Comparison of ENCODE assay signal across 14 cellular contexts in genomic region chr14:102540310-102541028, GRCh38. TPM values are rescaled to one million over a fixed set of nuclear protein-coding genes. Genes with fewer than 3 reads are reported as not detected.
DNase-seq lines count a peak whose midpoint lies in the region; ATAC-seq and TF ChIP-seq lines count a peak whose summit lies in the region.
"Had no signal": no experiment of that assay in that cellular context is flagged by ENCODE, and none has a peak within 500 bp of the region (broad histone marks: within the 10 kb centered on the region; RNA-seq: fewer than 3 reads in every experiment).

No MANE protein-coding gene starts in this region.

- H3K27ac ChIP-seq in A673 (ENCODE audit: low read depth, low read length, poor library complexity, severe bottlenecking) (peak overlapping the region; percentile 96), RWPE1 (peak overlapping the region; percentile 59)
- H3K27ac ChIP-seq: adrenal gland, coronary artery had no signal

- no peak for TF ChIP-seq CTCF in A673 (conservative IDR thresholded peaks at IDR 0.05; ENCODE audit: low read depth, low read length)
- no peak for TF ChIP-seq CTCF in RWPE1 (conservative IDR thresholded peaks at IDR 0.05; ENCODE audit: low read depth)
- TF ChIP-seq CTCF in fibroblast of mammary gland (conservative IDR thresholded peaks at IDR 0.05; ENCODE audit: control insufficient read depth, insufficient read depth, low read depth, low read length), result no peak

- H3K4me3 Mint-ChIP-seq in stimulated activated effector memory CD8-positive, alpha-beta T cell treated with anti-CD3 and anti-CD28 coated beads, Interleukin-12 subunit alpha, Interleukin-12 subunit beta, amount 100 ng/mL, for 72 hours, result no peak overlapping the region
- H3K4me3 Mint-ChIP-seq: activated CD4-positive, alpha-beta T cell treated with anti-CD3 and anti-CD28 coated beads for 36 hours; activated T-cell treated with anti-CD3 and anti-CD28 coated beads, Interleukin-2, amount 50 U/mL, for 4 hours had no signal

- H3K36me3 Mint-ChIP-seq in stimulated activated effector memory CD8-positive, alpha-beta T cell treated with anti-CD3 and anti-CD28 coated beads, Interleukin-12 subunit alpha, Interleukin-12 subunit beta, amount 100 ng/mL, for 72 hours, result no peaks in the 10 kb centered on the region

- H3K27ac Mint-ChIP-seq in stimulated activated effector memory CD8-positive, alpha-beta T cell treated with anti-CD3 and anti-CD28 coated beads, Interleukin-12 subunit alpha, Interleukin-12 subunit beta, amount 100 ng/mL, for 72 hours, result no peak overlapping the region
- H3K27ac Mint-ChIP-seq: activated CD4-positive, alpha-beta T cell treated with anti-CD3 and anti-CD28 coated beads for 36 hours had no signal

- H3K36me3 ChIP-seq in A673 (ENCODE audit: insufficient read depth, low read length, poor library complexity, severe bottlenecking), result no peaks in the 10 kb centered on the region
- no peaks in the 10 kb centered on the region for H3K36me3 ChIP-seq in H7 (replicated peaks; ENCODE audit: control insufficient read depth, insufficient read depth, low read length)
- H3K36me3 ChIP-seq: adrenal gland had no signal

- peak overlapping the region; percentile 23 for H3K4me3 ChIP-seq in A673 (ENCODE audit: low read depth, low read length, poor library complexity, severe bottlenecking)
- H3K4me3 ChIP-seq in H7 (ENCODE audit: insufficient read depth, low read depth, low read length), result no peak overlapping the region
- H3K4me3 ChIP-seq in fibroblast of mammary gland (ENCODE audit: control insufficient read depth, low read depth, low read length), result no peak overlapping the region
- H3K4me3 ChIP-seq: adrenal gland, coronary artery had no signal

- ATAC-seq in stimulated activated effector memory CD8-positive, alpha-beta T cell treated with anti-CD3 and anti-CD28 coated beads, Interleukin-12 subunit alpha, Interleukin-12 subunit beta, amount 100 ng/mL, for 72 hours, result no peak
- no peak for ATAC-seq in GM21825 (IDR thresholded peaks at IDR 0.05; ENCODE audit: unreplicated experiment)
- ATAC-seq: activated CD4-positive, alpha-beta T cell treated with anti-CD3 and anti-CD28 coated beads for 36 hours; activated T-cell treated with anti-CD3 and anti-CD28 coated beads, Interleukin-2, amount 50 U/mL, for 4 hours had no signal

- peaks cover 5% of the 10 kb centered on the region for H3K4me1 Mint-ChIP-seq in stimulated activated effector memory CD8-positive, alpha-beta T cell treated with anti-CD3 and anti-CD28 coated beads, Interleukin-12 subunit alpha, Interleukin-12 subunit beta, amount 100 ng/mL, for 72 hours

- H3K9me3 Mint-ChIP-seq in stimulated activated effector memory CD8-positive, alpha-beta T cell treated with anti-CD3 and anti-CD28 coated beads, Interleukin-12 subunit alpha, Interleukin-12 subunit beta, amount 100 ng/mL, for 72 hours, result no peaks in the 10 kb centered on the region
- H3K9me3 Mint-ChIP-seq: activated T-cell treated with anti-CD3 and anti-CD28 coated beads, Interleukin-2, amount 50 U/mL, for 4 hours had no signal

- H3K27me3 ChIP-seq in A673 (replicated peaks; ENCODE audit: insufficient read depth, low read depth, low read length, poor library complexity), result no peaks in the 10 kb centered on the region
- peaks cover 4% of the 10 kb centered on the region; the same call in 1 of the 2 replicates for H3K27me3 ChIP-seq in H7 (ENCODE audit: control insufficient read depth, insufficient read depth, low read length)

- POLR2A ChIA-PET in A673 (lab: Charles Lee; ENCODE audit: low non-redundant PET) (no interaction called here), RWPE1 (lab: Yijun Ruan, JAX; ENCODE audit: low non-redundant PET) (no interaction called here)

- BruUV-seq in A673 (replicated peaks; lab: Mats Ljungman, UMichigan), result TSS peak; percentile 85

- CTCF ChIA-PET in A673 (lab: Charles Lee), result interaction anchor here (1.8 kb wide), 1 partner anchor 16 kb away, joined by 15 read pairs; no protein-coding TSS in a partner anchor
- CTCF ChIA-PET in RWPE1 (lab: Yijun Ruan, JAX), result interaction anchor here (0.6 to 1.2 kb wide), 3 partner anchors 16 to 32 kb away, joined by 4 to 5 read pairs (median 4); no protein-coding TSS in a partner anchor

- DNase-seq in A673 (ENCODE audit: low spot score), result peak; percentile 91
- peak; percentile 67 for DNase-seq in H7
- DNase-seq in RWPE1 (ENCODE audit: low spot score), result peak; percentile 54
- peak; percentile 24 for DNase-seq in fibroblast of mammary gland (ENCODE audit: low read depth)
- DNase-seq in GM03348 (ENCODE audit: low spot score), result no peak
- no peak for DNase-seq in stimulated activated effector memory CD8-positive, alpha-beta T cell treated with anti-CD3 and anti-CD28 coated beads, Interleukin-12 subunit alpha, Interleukin-12 subunit beta, amount 100 ng/mL, for 72 hours (ENCODE audit: low spot score in 2 of 2)
- DNase-seq in activated CD4-positive, CD25-positive, alpha-beta regulatory T cell treated with anti-CD3 and anti-CD28 coated beads, Interleukin-2, amount 50 U/mL, for 72 hours, result no peak
- DNase-seq: activated CD4-positive, alpha-beta T cell treated with anti-CD3 and anti-CD28 coated beads for 36 hours; activated T-cell treated with anti-CD3 and anti-CD28 coated beads, Interleukin-2, amount 50 U/mL, for 4 hours; DND-41; T-helper 1 cell had no signal

- intact Hi-C loops in A673 (cut with micrococcal nuclease; ENCODE audit: unreplicated experiment), result loop anchor here (5.0 kb wide), 1 partner anchor 52 kb away; the partner anchor contains the start of gene RCOR1

- H3K4me1 ChIP-seq in A673 (ENCODE audit: insufficient read depth, low read length, poor library complexity, severe bottlenecking), result peaks cover 64% of the 10 kb centered on the region
- H3K4me1 ChIP-seq: adrenal gland had no signal

- no peaks in the 10 kb centered on the region for H3K9me3 ChIP-seq in A673 (ENCODE audit: low read depth, low read length, poor library complexity, severe bottlenecking)
- H3K9me3 ChIP-seq: adrenal gland had no signal

RNA-seq across cellular contexts. Expression of gene ANKRD9, which starts 30.9 kb away (rescaled TPM):
- total RNA-seq in A673 (2021), result 28.0 and 35.9 TPM in 2 replicates
- 52.0 and 55.7 TPM in 2 replicates for total RNA-seq in H7 (2014; rRNA removed; shearing (Covaris generic))

RNA-seq across cellular contexts. Expression of gene RCOR1, which starts 52.0 kb away (rescaled TPM):
- total RNA-seq in A673 (2021), result 97.8 and 102 TPM in 2 replicates
- 13.9 and 17.3 TPM in 2 replicates for total RNA-seq in H7 (2014; rRNA removed; shearing (Covaris generic))

Comparison
In these comparisons a context has a peak if more than half of its experiments do, and no peak if none do; other contexts are left out.
1. DNase-seq: peak in A673 (single experiment), H7 (single experiment), RWPE1 (single experiment) and fibroblast of mammary gland (single experiment); none in GM03348 (single experiment), stimulated activated effector memory CD8-positive, alpha-beta T cell treated with anti-CD3 and anti-CD28 coated beads, Interleukin-12 subunit alpha, Interleukin-12 subunit beta, amount 100 ng/mL, for 72 hours (0 of 2) and activated CD4-positive, CD25-positive, alpha-beta regulatory T cell treated with anti-CD3 and anti-CD28 coated beads, Interleukin-2, amount 50 U/mL, for 72 hours (single experiment).